In genomic region chr6:33192105-33192646, GRCh38 we compare ENCODE assay signal across 8 cellular contexts. TPM values are rescaled to one million over a fixed set of nuclear protein-coding genes. Genes with fewer than 3 reads are reported as not detected.
A peak's percentile ranks its signal among the peaks of the same experiment; 100 is the strongest.
DNase-seq lines count a peak whose midpoint lies in the region; ATAC-seq and TF ChIP-seq lines count a peak whose summit lies in the region.

Gene COL11A2, minus strand, starts transcription at chr6:33192467. Its CDS starts 227 bp downstream, at chr6:33192240.

- no peaks in the 10 kb centered on the region for H3K9me3 Mint-ChIP-seq in CD4-positive, alpha-beta T cell
- no peaks in the 10 kb centered on the region for H3K9me3 Mint-ChIP-seq in osteocyte (ENCODE audit: unreplicated experiment)

- H3K4me3 ChIP-seq in SK-N-MC (peak within 1 kb of the TSS; percentile 3; the same call in 1 of the 2 replicates), fibroblast of mammary gland (ENCODE audit: control insufficient read depth, low read depth, low read length) (peak within 1 kb of the TSS; percentile 20)

- peaks cover 15% of the 10 kb centered on the region for H3K27me3 ChIP-seq in CD4-positive, alpha-beta T cell (ENCODE audit: control insufficient read depth, insufficient read depth, low read length)

- no peaks in the 10 kb centered on the region for H3K9me3 ChIP-seq in CD4-positive, alpha-beta T cell (ENCODE audit: control insufficient read depth, low read length)
- H3K9me3 ChIP-seq in SK-N-MC (ENCODE audit: low read depth, low read length): no peaks in the 10 kb centered on the region

- intact Hi-C loops in CD4-positive, alpha-beta T cell (cut with DNase I, micrococcal nuclease): no loop called here

- H3K27me3 Mint-ChIP-seq in CD4-positive, alpha-beta T cell: peaks cover 48% of the 10 kb centered on the region
- H3K27me3 Mint-ChIP-seq in osteocyte (ENCODE audit: unreplicated experiment): peaks cover 12% of the 10 kb centered on the region

- H3K36me3 Mint-ChIP-seq in CD4-positive, alpha-beta T cell (ENCODE audit: low read depth): peaks cover 40% of the 10 kb centered on the region
- peaks cover 32% of the 10 kb centered on the region for H3K36me3 Mint-ChIP-seq in osteocyte (ENCODE audit: unreplicated experiment)

- ATAC-seq in CD4-positive, alpha-beta T cell (ENCODE audit: poor library complexity): peak; percentile 74

- peaks cover 21% of the 10 kb centered on the region for H3K4me1 Mint-ChIP-seq in CD4-positive, alpha-beta T cell (ENCODE audit: low read depth)
- H3K4me1 Mint-ChIP-seq in osteocyte (ENCODE audit: unreplicated experiment): peaks cover 29% of the 10 kb centered on the region

- peaks cover 28% of the 10 kb centered on the region for H3K36me3 ChIP-seq in SK-N-MC (ENCODE audit: insufficient read depth, low read length)

- DNase-seq in CD4-positive, alpha-beta T cell: peak in 1 of 10 experiments; percentile 31
- DNase-seq in SK-N-MC (ENCODE audit: low read depth, low spot score) (no peak), fibroblast of mammary gland (ENCODE audit: low read depth) (no peak), osteocyte (ENCODE audit: extremely low spot score, unreplicated experiment) (no peak), GM10266 (ENCODE audit: extremely low spot score) (no peak), Ammon's horn (ENCODE audit: low spot score) (no peak), NCI-H187 (lab: John Stamatoyannopoulos, UW) (no peak)
- DNase-seq in activated CD4-positive, alpha-beta T cell treated with anti-CD3 and anti-CD28 coated beads, Interleukin-2, amount 50 U/mL, for 4 hours: no peak

- POLR2A ChIA-PET in CD4-positive, alpha-beta T cell (lab: Charles Lee): interaction anchor here (1.0 to 1.1 kb wide), 2 partner anchors 9 to 56 kb away, joined by 4 to 5 read pairs; no protein-coding TSS in a partner anchor

- no peak within 1 kb of the TSS for H3K27ac ChIP-seq in CD4-positive, alpha-beta T cell (ENCODE audit: low read depth, low read length)
- H3K27ac ChIP-seq in SK-N-MC: no peak within 1 kb of the TSS

- peak within 1 kb of the TSS; percentile 30 for H3K27ac Mint-ChIP-seq in CD4-positive, alpha-beta T cell
- peak within 1 kb of the TSS; percentile 2 for H3K27ac Mint-ChIP-seq in osteocyte (ENCODE audit: unreplicated experiment)

- peak within 1 kb of the TSS; percentile 37 for H3K9ac ChIP-seq in SK-N-MC (ENCODE audit: insufficient read length)

- peak within 1 kb of the TSS; percentile 85 for H3K4me3 Mint-ChIP-seq in CD4-positive, alpha-beta T cell
- peak within 1 kb of the TSS; percentile 61 for H3K4me3 Mint-ChIP-seq in osteocyte (ENCODE audit: unreplicated experiment)

- TF ChIP-seq CTCF in CD4-positive, alpha-beta T cell (IDR thresholded peaks at IDR 0.05): no peak
- no peak for TF ChIP-seq CTCF in fibroblast of mammary gland (conservative IDR thresholded peaks at IDR 0.05; ENCODE audit: control insufficient read depth, insufficient read depth, low read depth, low read length)
- TF ChIP-seq CTCF in osteocyte (IDR thresholded peaks at IDR 0.05): no peak
- no peak for TF ChIP-seq CTCF in GM10266 (IDR thresholded peaks at IDR 0.05; ENCODE audit: control insufficient read depth, insufficient read depth, low read depth, missing control alignments)

- CTCF ChIA-PET in CD4-positive, alpha-beta T cell (lab: Charles Lee): no interaction called here

RNA-seq across cellular contexts. Expression of gene COL11A2, which starts in this region (rescaled TPM):
- 1 to 10 TPM; 2.8 to 3.0 TPM for total RNA-seq in CD4-positive, alpha-beta T cell
- 2.7 and 3.3 TPM in 2 replicates for total RNA-seq in osteocyte
